ENCODE assay signal across 22 cellular contexts in genomic region chr7:70494977-70495376, GRCh38.
DNase-seq lines count a peak whose midpoint lies in the region; ATAC-seq and TF ChIP-seq lines count a peak whose summit lies in the region.
"Had no signal": no experiment of that assay in that cellular context is flagged by ENCODE, and none has a peak within 500 bp of the region (broad histone marks: within the 10 kb centered on the region; RNA-seq: fewer than 3 reads in every experiment).

No MANE protein-coding gene starts in this region.

- H3K79me2 ChIP-seq in hepatocyte = no peaks in the 10 kb centered on the region

- 75% methylated on average over 3 of the region's 3 CpGs for WGBS in hepatocyte (ENCODE audit: low lambda C conversion rate, missing lambda C conversion rate)

- no peaks in the 10 kb centered on the region for H3K36me3 ChIP-seq in hepatocyte (replicated peaks; ENCODE audit: insufficient read depth, low read depth)
- H3K36me3 ChIP-seq: BE2C had no signal

- H3K9me2 ChIP-seq in hepatocyte (replicated peaks; ENCODE audit: insufficient read depth) = no peaks in the 10 kb centered on the region

- DNase-seq in hepatocyte (ENCODE audit: low spot score) (no peak), sciatic nerve (ENCODE audit: low spot score) (no peak), NCI-H526 treated with DMSO at 0.1 percent for 48 hours (lab: John Stamatoyannopoulos, UW) (no peak), NCI-H446 treated with DMSO at 0.1 percent for 48 hours (lab: John Stamatoyannopoulos, UW) (no peak)
- DNase-seq: 8988T; ACHN; BE2C; C1 segment of cervical spinal cord; CD4-positive, alpha-beta memory T cell; CD4-positive, CD25-positive, alpha-beta regulatory T cell; CD8-positive, alpha-beta memory T cell; COR-L47; DMS 273 treated with DMSO at 0.1 percent for 48 hours; DMS153; DMS53; DMS79; DND-41; EL; GDM1 had no signal

- no peak for TF ChIP-seq CTCF in hepatocyte (IDR thresholded peaks at IDR 0.05; ENCODE audit: poor library complexity)

- no peak overlapping the region for H3K4me3 ChIP-seq in hepatocyte
- H3K4me3 ChIP-seq: BLaER1, GM12878 had no signal

- peaks cover 11% of the 10 kb centered on the region for H3K4me1 ChIP-seq in hepatocyte (ENCODE audit: insufficient read depth)

- H4K20me1 ChIP-seq in hepatocyte (ENCODE audit: insufficient read depth, poor library complexity, severe bottlenecking) = no peaks in the 10 kb centered on the region
- H4K20me1 ChIP-seq: BLaER1 had no signal

- no peaks in the 10 kb centered on the region for H3K9me3 ChIP-seq in hepatocyte (ENCODE audit: low read depth)
- H3K9me3 ChIP-seq: BE2C, BLaER1 had no signal

- H3K4me2 ChIP-seq in hepatocyte = no peak overlapping the region
- H3K4me2 ChIP-seq: BLaER1 had no signal

- H2AFZ ChIP-seq in hepatocyte = no peak overlapping the region

- peak overlapping the region; percentile 38 for H3K27ac ChIP-seq in hepatocyte
- H3K27ac ChIP-seq: BLaER1 had no signal

- peak; percentile 91 for ATAC-seq in sciatic nerve
- no peak for ATAC-seq in GM19452 (IDR thresholded peaks at IDR 0.05; ENCODE audit: unreplicated experiment)
- ATAC-seq: GM12878 had no signal

- intact Hi-C loops in sciatic nerve (cut with DNase I) = no loop called here

- no peaks in the 10 kb centered on the region for H3K27me3 ChIP-seq in hepatocyte
- H3K27me3 ChIP-seq: BE2C, BLaER1 had no signal
